8 cellular contexts compared by ENCODE assay signal in genomic region chr11:60915250-60915914, GRCh38. TPM values are rescaled to one million over a fixed set of nuclear protein-coding genes. Genes with fewer than 3 reads are reported as not detected.
A peak's percentile ranks its signal among the peaks of the same experiment; 100 is the strongest.
DNase-seq lines count a peak whose midpoint lies in the region; ATAC-seq and TF ChIP-seq lines count a peak whose summit lies in the region.

No MANE protein-coding gene starts in this region.

- H3K36me3 ChIP-seq in adipocyte (ENCODE audit: control insufficient read depth, insufficient read depth, low read length, severe bottlenecking) (peaks cover 6% of the 10 kb centered on the region), gastrocnemius medialis (peaks cover 0 to 9% of the 10 kb centered on the region in 2 donors)

- peak; percentile 45 to 53 for DNase-seq in AML-193 (lab: John Stamatoyannopoulos, UW)
- peak; percentile 77 for DNase-seq in SW480 (ENCODE audit: low spot score)
- peak; percentile 84 for DNase-seq in adipocyte (ENCODE audit: low read depth)
- peak; percentile 78 for DNase-seq in hepatic stellate cell (ENCODE audit: low spot score)
- DNase-seq in gastrocnemius medialis = peak; percentile 41 to 69
- DNase-seq in OCI-M2 (lab: John Stamatoyannopoulos, UW; ENCODE audit: unreplicated experiment) = no peak

- peak; percentile 45 for ATAC-seq in GM19023 (IDR thresholded peaks at IDR 0.05; ENCODE audit: unreplicated experiment)
- peak; percentile 61 for ATAC-seq in HG03354 (IDR thresholded peaks at IDR 0.05; ENCODE audit: poor library complexity, severe bottlenecking, unreplicated experiment)
- peak; percentile 23 to 27 for ATAC-seq in gastrocnemius medialis

- H3K27me3 ChIP-seq in adipocyte (replicated peaks; ENCODE audit: control insufficient read depth, insufficient read depth, low read length) = no peaks in the 10 kb centered on the region
- no peaks in the 10 kb centered on the region for H3K27me3 ChIP-seq in gastrocnemius medialis

- H3K9me3 ChIP-seq in adipocyte (ENCODE audit: control insufficient read depth, low read length) (no peaks in the 10 kb centered on the region), gastrocnemius medialis (no peaks in the 10 kb centered on the region)

- TF ChIP-seq POLR2A in gastrocnemius medialis (IDR thresholded peaks at IDR 0.05) = no peak

- H3K9ac ChIP-seq in adipocyte (ENCODE audit: low read length) = peak overlapping the region; percentile 94

- H3K4me1 ChIP-seq in adipocyte (ENCODE audit: control insufficient read depth, insufficient read depth, low read length) = peaks cover 26% of the 10 kb centered on the region
- H3K4me1 ChIP-seq in gastrocnemius medialis = peaks cover 60 to 64% of the 10 kb centered on the region in 2 donors

- peak overlapping the region; percentile 87 for H3K4me3 ChIP-seq in adipocyte (ENCODE audit: low read length)
- peak overlapping the region; percentile 82 to 88 (median 84) for H3K4me3 ChIP-seq in gastrocnemius medialis

- peak overlapping the region; percentile 93 to 98 (median 94) for H3K27ac ChIP-seq in gastrocnemius medialis

- TF ChIP-seq CTCF in gastrocnemius medialis (IDR thresholded peaks at IDR 0.05 in 4 of 5, conservative IDR thresholded peaks at IDR 0.05 in 1 of 5) = peak in 2 of 5 experiments; percentile 29 to 48

- in situ Hi-C loops in gastrocnemius medialis (cut with MboI; ENCODE audit: low sequenced_read_pairs in 4 of 4) = loop anchor here in 1 of 4 donors (25.0 kb wide), 1 partner anchor 247 kb away; the partner anchor contains the start of gene VPS37C

- intact Hi-C loops in gastrocnemius medialis (cut with DNase I; ENCODE audit: low total_unique reads) = no loop called here

RNA-seq across cellular contexts. Expression of gene TMEM109, which starts 1.4 kb away (rescaled TPM):
- 100 to 1,000 TPM in 2 of 4 donors, 10 to 100 TPM in 2; 56.5 to 105 (median 82.6) TPM for total RNA-seq in gastrocnemius medialis

RNA-seq across cellular contexts. Expression of gene TMEM132A, which starts 8.9 kb away (rescaled TPM):
- total RNA-seq in gastrocnemius medialis = 1 to 10 TPM; 2.5 to 3.7 (median 3.1) TPM

RNA-seq across cellular contexts. Expression of gene PRPF19, which starts 9.0 kb away (rescaled TPM):
- 10 to 100 TPM; 55.5 to 75.6 (median 71.9) TPM for total RNA-seq in gastrocnemius medialis

RNA-seq across cellular contexts. Expression of gene SLC15A3, which starts 36.6 kb away (rescaled TPM):
- 1 to 10 TPM; 2.8 to 6.9 (median 6.0) TPM for total RNA-seq in gastrocnemius medialis

RNA-seq across cellular contexts. Expression of gene ZP1, which starts 48.0 kb away (rescaled TPM):
- not detected for total RNA-seq in gastrocnemius medialis
